Comparison of ENCODE assay signal across 12 cellular contexts in the genomic region with DNA sequence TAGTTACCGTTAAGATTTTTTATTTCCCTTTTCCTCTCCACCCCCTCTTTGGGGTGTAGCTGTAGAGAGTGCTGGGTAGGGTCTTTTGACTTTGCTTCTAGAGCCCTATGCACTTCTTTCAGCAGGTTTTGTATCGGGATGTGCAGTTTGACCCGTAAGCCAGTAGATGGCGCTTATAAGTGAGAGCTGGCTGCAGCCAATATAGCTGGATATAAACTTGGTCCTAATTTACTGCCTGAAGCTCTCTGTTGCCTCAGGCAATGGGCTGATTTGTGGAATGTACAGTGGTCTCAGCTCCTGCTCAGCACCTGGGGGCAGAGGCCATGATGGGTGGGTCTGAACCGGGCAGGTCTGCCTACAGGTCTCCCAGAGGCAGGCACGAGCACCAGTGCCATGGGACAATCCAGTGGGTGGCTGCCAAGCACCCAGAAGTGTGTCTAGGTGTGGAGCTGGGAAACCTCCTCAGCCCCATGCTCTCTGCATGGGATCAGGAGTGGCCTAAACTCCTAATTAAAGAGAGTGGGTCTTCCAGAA.
DNase-seq lines count a peak whose midpoint lies in the region; ATAC-seq and TF ChIP-seq lines count a peak whose summit lies in the region.
"Had no signal": no experiment of that assay in that cellular context is flagged by ENCODE, and none has a peak within 500 bp of the region (broad histone marks: within the 10 kb centered on the region; RNA-seq: fewer than 3 reads in every experiment).

No MANE protein-coding gene starts in this region.

- peaks cover 57% of the 10 kb centered on the region for H3K9me3 Mint-ChIP-seq in endodermal cell
- peaks cover 0 to 7% (median 0%) of the 10 kb centered on the region in 11 donors for H3K9me3 Mint-ChIP-seq in naive thymus-derived CD4-positive, alpha-beta T cell

- H3K9ac ChIP-seq in OCI-LY3 (ENCODE audit: low read length) (no peak overlapping the region), endodermal cell (ENCODE audit: extremely low read depth, low read length, poor library complexity, severe bottlenecking) (no peak overlapping the region)

- H3K27ac ChIP-seq in OCI-LY3 (ENCODE audit: low read length) (no peak overlapping the region), endodermal cell (ENCODE audit: low read depth, low read length) (no peak overlapping the region)
- H3K27ac ChIP-seq in naive thymus-derived CD4-positive, alpha-beta T cell (ENCODE audit: low read depth, low read length): no peak overlapping the region
- H3K27ac ChIP-seq: adrenal gland had no signal

- H3K4me3 Mint-ChIP-seq in endodermal cell: no peak overlapping the region
- H3K4me3 Mint-ChIP-seq in naive thymus-derived CD4-positive, alpha-beta T cell: no peak overlapping the region

- peaks cover 1% of the 10 kb centered on the region for H3K27me3 Mint-ChIP-seq in endodermal cell (ENCODE audit: insufficient read depth)
- H3K27me3 Mint-ChIP-seq in naive thymus-derived CD4-positive, alpha-beta T cell: no peaks in the 10 kb centered on the region

- no peaks in the 10 kb centered on the region for H3K79me2 ChIP-seq in OCI-LY3 (ENCODE audit: low read length)

- H3K27me3 ChIP-seq in BE2C (no peaks in the 10 kb centered on the region), OCI-LY3 (ENCODE audit: low read depth, low read length) (no peaks in the 10 kb centered on the region), endodermal cell (ENCODE audit: control insufficient read depth, insufficient read depth, low read length, poor library complexity, severe bottlenecking) (no peaks in the 10 kb centered on the region)
- H3K27me3 ChIP-seq in naive thymus-derived CD4-positive, alpha-beta T cell (ENCODE audit: control insufficient read depth in 2 of 2, insufficient read depth in 2 of 2, low read length in 2 of 2): no peaks in the 10 kb centered on the region

- H4K20me1 ChIP-seq in OCI-LY3 (ENCODE audit: insufficient read depth, low read length): no peaks in the 10 kb centered on the region

- no peaks in the 10 kb centered on the region for H3K36me3 ChIP-seq in BE2C
- no peaks in the 10 kb centered on the region for H3K36me3 ChIP-seq in OCI-LY3 (replicated peaks; ENCODE audit: low read depth, low read length)
- no peaks in the 10 kb centered on the region for H3K36me3 ChIP-seq in endodermal cell (ENCODE audit: control insufficient read depth, insufficient read depth, low read length)
- H3K36me3 ChIP-seq in naive thymus-derived CD4-positive, alpha-beta T cell (ENCODE audit: control insufficient read depth in 2 of 3, insufficient read depth in 3 of 3, low read length in 3 of 3): no peaks in the 10 kb centered on the region
- H3K36me3 ChIP-seq: adrenal gland had no signal

- TF ChIP-seq CTCF in BE2C (IDR thresholded peaks at IDR 0.05; ENCODE audit: low read depth, low read length) (peak; percentile 32), OCI-LY3 (IDR thresholded peaks at IDR 0.05; ENCODE audit: low read depth, low read length) (peak; percentile 46), endodermal cell (conservative IDR thresholded peaks at IDR 0.05) (peak; percentile 72)

- H3K4me3 ChIP-seq in BE2C (ENCODE audit: low read depth, low read length) (no peak overlapping the region), OCI-LY3 (ENCODE audit: low read length) (no peak overlapping the region), endodermal cell (ENCODE audit: low read length) (no peak overlapping the region)
- no peak overlapping the region for H3K4me3 ChIP-seq in naive thymus-derived CD4-positive, alpha-beta T cell (ENCODE audit: low read length)
- H3K4me3 ChIP-seq: adrenal gland, mucosa of descending colon had no signal

- no peaks in the 10 kb centered on the region for H3K36me3 Mint-ChIP-seq in endodermal cell (ENCODE audit: low read depth)
- H3K36me3 Mint-ChIP-seq in naive thymus-derived CD4-positive, alpha-beta T cell: no peaks in the 10 kb centered on the region

- DNase-seq in BE2C (no peak), endodermal cell (peak; percentile 53)
- DNase-seq in activated CD4-positive, alpha-beta T cell treated with anti-CD3 and anti-CD28 coated beads, Interleukin-2, amount 50 U/mL, for 48 hours: no peak
- DNase-seq in naive thymus-derived CD4-positive, alpha-beta T cell: no peak
- DNase-seq: activated CD8-positive, alpha-beta memory T cell treated with anti-CD3 and anti-CD28 coated beads, Interleukin-2, amount 50 U/mL, for 4 hours; adrenal gland; NCI-H1436 had no signal

- no peak overlapping the region for H3K27ac Mint-ChIP-seq in endodermal cell
- H3K27ac Mint-ChIP-seq in naive thymus-derived CD4-positive, alpha-beta T cell: no peak overlapping the region

- no peaks in the 10 kb centered on the region for H3K4me1 ChIP-seq in BE2C
- no peaks in the 10 kb centered on the region for H3K4me1 ChIP-seq in OCI-LY3 (ENCODE audit: low read length)
- no peaks in the 10 kb centered on the region for H3K4me1 ChIP-seq in endodermal cell (ENCODE audit: control insufficient read depth, insufficient read depth, low read length)
- no peaks in the 10 kb centered on the region for H3K4me1 ChIP-seq in naive thymus-derived CD4-positive, alpha-beta T cell (ENCODE audit: control insufficient read depth in 2 of 2, insufficient read depth in 2 of 2, low read length in 2 of 2)
- H3K4me1 ChIP-seq: adrenal gland had no signal

- H3K4me2 ChIP-seq in OCI-LY3 (ENCODE audit: low read length): no peak overlapping the region

- CTCF ChIA-PET in naive thymus-derived CD4-positive, alpha-beta T cell (lab: Charles Lee): no interaction called here

- WGBS in endodermal cell (ENCODE audit: insufficient coverage in 1 of 2, insufficient read length in 1 of 2), 2 experiments: 40 to 44% methylated on average over 2 to 5 of the region's 6 CpGs

- no peak overlapping the region for H2AFZ ChIP-seq in OCI-LY3 (ENCODE audit: low read depth, low read length)

- H3K9me3 ChIP-seq in BE2C (no peaks in the 10 kb centered on the region), OCI-LY3 (ENCODE audit: insufficient read depth, low read length) (no peaks in the 10 kb centered on the region), endodermal cell (ENCODE audit: control insufficient read depth, low read length) (peaks cover 40% of the 10 kb centered on the region)
- H3K9me3 ChIP-seq in naive thymus-derived CD4-positive, alpha-beta T cell (ENCODE audit: control insufficient read depth in 2 of 3, low read length in 3 of 3): no peaks in the 10 kb centered on the region
- H3K9me3 ChIP-seq: adrenal gland, mucosa of descending colon had no signal

- ATAC-seq in GM18868 (IDR thresholded peaks at IDR 0.05; ENCODE audit: unreplicated experiment) (peak; percentile 57), HG03378 (IDR thresholded peaks at IDR 0.05; ENCODE audit: unreplicated experiment) (no peak), GM21360 (IDR thresholded peaks at IDR 0.05; ENCODE audit: unreplicated experiment) (no peak)
- ATAC-seq in naive thymus-derived CD4-positive, alpha-beta T cell: no peak
- ATAC-seq: mucosa of descending colon had no signal

- intact Hi-C loops in naive thymus-derived CD4-positive, alpha-beta T cell (cut with micrococcal nuclease): no loop called here

- H3K4me1 Mint-ChIP-seq in endodermal cell: no peaks in the 10 kb centered on the region
- no peaks in the 10 kb centered on the region for H3K4me1 Mint-ChIP-seq in naive thymus-derived CD4-positive, alpha-beta T cell

- POLR2A ChIA-PET in naive thymus-derived CD4-positive, alpha-beta T cell (lab: Charles Lee): no interaction called here
